Comparison of ENCODE assay signal across 18 cellular contexts in genomic region chr9:112194969-112195431, GRCh38. TPM values are rescaled to one million over a fixed set of nuclear protein-coding genes. Genes with fewer than 3 reads are reported as not detected.
DNase-seq lines count a peak whose midpoint lies in the region; ATAC-seq and TF ChIP-seq lines count a peak whose summit lies in the region.
"Had no signal": no experiment of that assay in that cellular context is flagged by ENCODE, and none has a peak within 500 bp of the region (broad histone marks: within the 10 kb centered on the region; RNA-seq: fewer than 3 reads in every experiment).

No MANE protein-coding gene starts in this region.

- intact Hi-C loops in heart left ventricle (cut with DNase I): no loop called here

- no peak overlapping the region for H3K4me3 Mint-ChIP-seq in stimulated activated naive B cell treated with anti-CD40 and anti-IgM and Interleukin-4, amounts not matched to agents 10 μg/mL and 1 μg/mL and 100 μg/mL, for 72 hours
- H3K4me3 Mint-ChIP-seq: activated naive CD8-positive, alpha-beta T cell treated with anti-CD3 and anti-CD28 coated beads, Interleukin-2, amount 10 ng/mL, durations not matched to agents 7 days and 5 days; activated T-cell treated with anti-CD3 and anti-CD28 coated beads, Interleukin-2, amount 50 U/mL, for 24 hours; H9 had no signal

- H3K9me3 Mint-ChIP-seq in stimulated activated naive B cell treated with anti-CD40 and anti-IgM and Interleukin-4, amounts not matched to agents 10 μg/mL and 1 μg/mL and 100 μg/mL, for 72 hours: peaks cover 0 to 5% of the 10 kb centered on the region in 2 donors
- H3K9me3 Mint-ChIP-seq: H9 had no signal

- H3K27ac Mint-ChIP-seq in stimulated activated naive B cell treated with anti-CD40 and anti-IgM and Interleukin-4, amounts not matched to agents 10 μg/mL and 1 μg/mL and 100 μg/mL, for 72 hours: peak overlapping the region; percentile 37
- H3K27ac Mint-ChIP-seq: activated naive CD8-positive, alpha-beta T cell treated with anti-CD3 and anti-CD28 coated beads, Interleukin-2, amount 10 ng/mL, durations not matched to agents 7 days and 5 days; activated T-cell treated with anti-CD3 and anti-CD28 coated beads, Interleukin-2, amount 50 U/mL, for 24 hours had no signal

- no peaks in the 10 kb centered on the region for H3K9me2 ChIP-seq in GM23248 (ENCODE audit: insufficient read depth)

- WGBS in GM23248 (ENCODE audit: low coverage in 1 of 2, low lambda C conversion rate in 2 of 2, missing lambda C conversion rate in 2 of 2), 2 experiments: 99% methylated on average over 4 of the region's 4 CpGs
- WGBS in heart left ventricle, 4 donors: 69 to 84% (median 75%) methylated on average over 4 of the region's 4 CpGs
- WGBS in suprapubic skin: 91% methylated on average over 4 of the region's 4 CpGs

- no peaks in the 10 kb centered on the region; the same call in 1 of the 2 replicates for H3K4me1 ChIP-seq in GM23248 (ENCODE audit: insufficient read depth)
- peaks cover 18% of the 10 kb centered on the region for H3K4me1 ChIP-seq in adipocyte (ENCODE audit: control insufficient read depth, insufficient read depth, low read length)
- peaks cover 0 to 21% (median 5%) of the 10 kb centered on the region in 12 donors for H3K4me1 ChIP-seq in heart left ventricle
- H3K4me1 ChIP-seq in suprapubic skin: no peaks in the 10 kb centered on the region

- TF ChIP-seq CTCF in heart left ventricle (IDR thresholded peaks at IDR 0.05) (no peak), suprapubic skin (IDR thresholded peaks at IDR 0.05) (no peak)

- peaks cover 10 to 25% of the 10 kb centered on the region in 2 donors for H3K4me1 Mint-ChIP-seq in stimulated activated naive B cell treated with anti-CD40 and anti-IgM and Interleukin-4, amounts not matched to agents 10 μg/mL and 1 μg/mL and 100 μg/mL, for 72 hours

- no peaks in the 10 kb centered on the region for H3K27me3 Mint-ChIP-seq in stimulated activated naive B cell treated with anti-CD40 and anti-IgM and Interleukin-4, amounts not matched to agents 10 μg/mL and 1 μg/mL and 100 μg/mL, for 72 hours
- H3K27me3 Mint-ChIP-seq: activated naive CD8-positive, alpha-beta T cell treated with anti-CD3 and anti-CD28 coated beads, Interleukin-2, amount 10 ng/mL, durations not matched to agents 7 days and 5 days; activated T-cell treated with anti-CD3 and anti-CD28 coated beads, Interleukin-2, amount 50 U/mL, for 24 hours had no signal

- no peaks in the 10 kb centered on the region for H3F3A ChIP-seq in GM23248 (ENCODE audit: insufficient read depth)

- H3K27me3 ChIP-seq in GM23248 (replicated peaks; ENCODE audit: insufficient read depth): no peaks in the 10 kb centered on the region
- no peaks in the 10 kb centered on the region for H3K27me3 ChIP-seq in adipocyte (replicated peaks; ENCODE audit: control insufficient read depth, insufficient read depth, low read length)
- H3K27me3 ChIP-seq in heart left ventricle: no peaks in the 10 kb centered on the region
- no peaks in the 10 kb centered on the region for H3K27me3 ChIP-seq in suprapubic skin

- H3K4me2 ChIP-seq in GM23248 (ENCODE audit: unreplicated experiment): no peak overlapping the region

- H3K27ac ChIP-seq in GM23248 (no peak overlapping the region), heart left ventricle (peak overlapping the region; percentile 26 to 85 (median 72)), suprapubic skin (no peak overlapping the region)

- TF ChIP-seq POLR2A in heart left ventricle (IDR thresholded peaks at IDR 0.05) (no peak), suprapubic skin (IDR thresholded peaks at IDR 0.05) (no peak)

- peak; percentile 4 for DNase-seq in GM23248
- peak; percentile 59 for DNase-seq in adipocyte (ENCODE audit: low read depth)
- peak in 1 of 5 donors; percentile 23 for DNase-seq in heart left ventricle
- no peak for DNase-seq in stimulated activated naive B cell treated with anti-CD40 and anti-IgM and Interleukin-4, amounts not matched to agents 10 μg/mL and 1 μg/mL and 100 μg/mL, for 72 hours
- no peak for DNase-seq in suprapubic skin (ENCODE audit: low spot score in 2 of 2)
- DNase-seq in superior temporal gyrus (ENCODE audit: extremely low spot score): no peak
- DNase-seq: activated CD4-positive, alpha-beta T cell treated with anti-CD3 and anti-CD28 coated beads, Interleukin-2, amount 50 U/mL, for 1 hour; activated naive CD8-positive, alpha-beta T cell treated with anti-CD3 and anti-CD28 coated beads, Interleukin-2, amount 10 ng/mL, durations not matched to agents 7 days and 5 days; activated T-cell treated with anti-CD3 and anti-CD28 coated beads, Interleukin-2, amount 50 U/mL, for 24 hours; cortex of kidney; H9; mammary epithelial cell; NCI-H1694; NCI-H524 treated with DMSO at 0.1 percent for 48 hours; stimulated activated naive CD8-positive, alpha-beta T cell treated with anti-CD3 and anti-CD28 coated beads, Interleukin-15, Interleukin-2, amounts not matched to agents 100 U/mL and 50 U/mL, for 24 hours; T-helper 2 cell had no signal

- no peaks in the 10 kb centered on the region for H3K36me3 ChIP-seq in GM23248 (ENCODE audit: low read depth)
- no peaks in the 10 kb centered on the region for H3K36me3 ChIP-seq in adipocyte (ENCODE audit: control insufficient read depth, insufficient read depth, low read length, severe bottlenecking)
- no peaks in the 10 kb centered on the region for H3K36me3 ChIP-seq in heart left ventricle
- no peaks in the 10 kb centered on the region for H3K36me3 ChIP-seq in suprapubic skin

- H4K20me1 ChIP-seq in GM23248 (ENCODE audit: insufficient read depth): no peaks in the 10 kb centered on the region

- H3K9me3 ChIP-seq in GM23248 (ENCODE audit: low read depth) (no peaks in the 10 kb centered on the region), adipocyte (ENCODE audit: control insufficient read depth, low read length) (no peaks in the 10 kb centered on the region), heart left ventricle (no peaks in the 10 kb centered on the region), suprapubic skin (no peaks in the 10 kb centered on the region)

- no peak for TF ChIP-seq EP300 in suprapubic skin (IDR thresholded peaks at IDR 0.05)

- peak; percentile 49 to 60 (median 56) for ATAC-seq in heart left ventricle
- no peak for ATAC-seq in stimulated activated naive B cell treated with anti-CD40 and anti-IgM and Interleukin-4, amounts not matched to agents 10 μg/mL and 1 μg/mL and 100 μg/mL, for 72 hours (replicated peaks)
- no peak for ATAC-seq in GM18517 (IDR thresholded peaks at IDR 0.05; ENCODE audit: unreplicated experiment)
- ATAC-seq in GM21786 (IDR thresholded peaks at IDR 0.05; ENCODE audit: unreplicated experiment): no peak

- H3K9ac ChIP-seq in GM23248 (no peak overlapping the region), adipocyte (ENCODE audit: low read length) (no peak overlapping the region)

- no peak overlapping the region for H2AFZ ChIP-seq in GM23248

- H3K36me3 Mint-ChIP-seq in stimulated activated naive B cell treated with anti-CD40 and anti-IgM and Interleukin-4, amounts not matched to agents 10 μg/mL and 1 μg/mL and 100 μg/mL, for 72 hours: peaks cover 9 to 13% of the 10 kb centered on the region in 2 donors

- no peak overlapping the region for H3K4me3 ChIP-seq in GM23248
- no peak overlapping the region for H3K4me3 ChIP-seq in adipocyte (ENCODE audit: low read length)
- H3K4me3 ChIP-seq in heart left ventricle: no peak overlapping the region
- H3K4me3 ChIP-seq in suprapubic skin: no peak overlapping the region

- in situ Hi-C loops in GM23248 (cut with MboI): no loop called here

- H3K79me2 ChIP-seq in GM23248 (ENCODE audit: insufficient read depth): no peaks in the 10 kb centered on the region

RNA-seq across cellular contexts. Expression of gene SUSD1, which starts 19.9 kb away (rescaled TPM):
- total RNA-seq in GM23248 (2014; rRNA removed; shearing (Covaris generic)): 5.4 and 8.4 TPM in 2 replicates
- 4.0 and 4.2 TPM in 2 replicates for polyA plus RNA-seq in GM23248 (2016; fragmentation: Nextera tagmentation; extraction: Ambion mirVana)
- total RNA-seq in heart left ventricle: 10 to 100 TPM in 1 of 9 donors, 1 to 10 TPM in 8; 3.1 to 22.7 (median 6.4) TPM
- polyA plus RNA-seq in heart left ventricle: 1 to 10 TPM; 1.0 to 3.6 TPM
- 1 to 10 TPM; 1.6 to 8.2 (median 4.4) TPM for total RNA-seq in suprapubic skin

Comparison
In these comparisons a context has a peak if more than half of its experiments do, and no peak if none do; other contexts are left out.
1. DNase-seq: peak in GM23248 (single experiment) and adipocyte (single experiment); none in stimulated activated naive B cell treated with anti-CD40 and anti-IgM and Interleukin-4, amounts not matched to agents 10 μg/mL and 1 μg/mL and 100 μg/mL, for 72 hours (single experiment), suprapubic skin (0 of 2) and superior temporal gyrus (single experiment).
2. H3K27ac ChIP-seq: peak in heart left ventricle (12 of 12); none in GM23248 (single experiment) and suprapubic skin (single experiment).
3. ATAC-seq: peak in heart left ventricle (4 of 4); none in stimulated activated naive B cell treated with anti-CD40 and anti-IgM and Interleukin-4, amounts not matched to agents 10 μg/mL and 1 μg/mL and 100 μg/mL, for 72 hours (0 of 2), GM18517 (single experiment) and GM21786 (single experiment).